In the genomic region with DNA sequence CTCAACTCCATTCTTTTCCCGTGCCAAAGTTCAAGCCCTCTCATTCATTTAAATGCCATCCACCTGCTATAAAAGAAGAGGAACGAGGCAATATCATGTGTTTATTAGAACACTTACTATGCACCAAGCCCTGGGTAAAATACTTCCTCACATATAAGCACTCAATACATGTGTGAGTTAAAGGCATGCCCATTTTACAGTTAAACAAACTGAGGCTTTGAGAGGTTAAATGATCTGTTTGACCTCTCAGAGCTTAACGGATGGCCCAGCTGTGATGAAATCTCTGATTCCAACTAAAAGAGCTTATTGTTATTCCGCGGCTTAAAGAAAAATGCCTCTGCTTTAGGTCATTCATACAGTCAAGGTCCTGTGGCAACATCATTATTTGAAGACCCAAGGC, we compare ENCODE assay signal across 27 cellular contexts.
"Had no signal": no experiment of that assay in that cellular context is flagged by ENCODE, and none has a peak within 500 bp of the region (broad histone marks: within the 10 kb centered on the region; RNA-seq: fewer than 3 reads in every experiment).

No MANE protein-coding gene starts in this region.

- H3K4me1 ChIP-seq: adrenal gland had no signal

- ATAC-seq: activated CD4-positive, alpha-beta T cell treated with anti-CD3 and anti-CD28 coated beads for 36 hours; activated CD4-positive, CD25-positive, alpha-beta regulatory T cell treated with anti-CD3 and anti-CD28 coated beads, Interleukin-2, amount 50 U/mL, for 24 hours; activated CD8-positive, alpha-beta T cell treated with anti-CD3 and anti-CD28 coated beads, Interleukin-2, amount 10 ng/mL, durations not matched to agents 7 days and 5 days; activated naive CD4-positive, alpha-beta T cell treated with anti-CD3 and anti-CD28 coated beads, Interleukin-2, amount 50 U/mL, for 72 hours; Panc1 had no signal

- H3K27ac ChIP-seq: adrenal gland had no signal

- H3K4me2 ChIP-seq: SK-N-SH had no signal

- H3K4me3 Mint-ChIP-seq: activated CD4-positive, alpha-beta T cell treated with anti-CD3 and anti-CD28 coated beads for 36 hours; activated CD4-positive, alpha-beta T cell treated with anti-CD3 and anti-CD28 coated beads, Interleukin-2, amount 10 ng/mL, durations not matched to agents 7 days and 5 days; activated CD8-positive, alpha-beta T cell treated with anti-CD3 and anti-CD28 coated beads, Interleukin-2, amount 10 ng/mL, durations not matched to agents 7 days and 5 days; activated naive CD4-positive, alpha-beta T cell treated with anti-CD3 and anti-CD28 coated beads for 36 hours; activated T-cell treated with anti-CD3 and anti-CD28 coated beads, Interleukin-2, amount 50 U/mL, for 24 hours; brain; T-helper 1 cell treated with Interleukin-12 subunit alpha and Interleukin-12 subunit beta and Interleukin-4 antibody, amounts not matched to agents 30 μg/mL and 1 μg/mL, for 36 hours; T-helper 2 cell treated with Interferon-gamma antibody and Interleukin-4, amounts not matched to agents 5 μg/mL and 100 μg/mL, for 36 hours had no signal

- H3K4me1 Mint-ChIP-seq: activated CD4-positive, alpha-beta T cell treated with anti-CD3 and anti-CD28 coated beads for 36 hours; activated CD4-positive, alpha-beta T cell treated with anti-CD3 and anti-CD28 coated beads, Interleukin-2, amount 10 ng/mL, durations not matched to agents 7 days and 5 days had no signal

- H3K27me3 ChIP-seq: MG63, SJCRH30 had no signal

- H3K27ac Mint-ChIP-seq: activated CD4-positive, alpha-beta T cell treated with anti-CD3 and anti-CD28 coated beads for 36 hours; activated CD4-positive, alpha-beta T cell treated with anti-CD3 and anti-CD28 coated beads, Interleukin-2, amount 10 ng/mL, durations not matched to agents 7 days and 5 days; activated CD8-positive, alpha-beta T cell treated with anti-CD3 and anti-CD28 coated beads, Interleukin-2, amount 10 ng/mL, durations not matched to agents 7 days and 5 days; activated naive CD4-positive, alpha-beta T cell treated with anti-CD3 and anti-CD28 coated beads for 36 hours; activated naive CD4-positive, alpha-beta T cell treated with anti-CD3 and anti-CD28 coated beads, Interleukin-2, amount 50 U/mL, for 72 hours; activated T-cell treated with anti-CD3 and anti-CD28 coated beads, Interleukin-2, amount 50 U/mL, for 24 hours; T-helper 1 cell treated with Interleukin-12 subunit alpha and Interleukin-12 subunit beta and Interleukin-4 antibody, amounts not matched to agents 30 μg/mL and 1 μg/mL, for 36 hours; T-helper 2 cell treated with Interferon-gamma antibody and Interleukin-4, amounts not matched to agents 5 μg/mL and 100 μg/mL, for 36 hours had no signal

- H3K4me3 ChIP-seq: adrenal gland, MG63, SJCRH30 had no signal

- H3K9ac ChIP-seq: SK-N-SH had no signal

- H3K36me3 ChIP-seq: adrenal gland, MG63, SJCRH30 had no signal

- H3K9me3 Mint-ChIP-seq: activated CD4-positive, alpha-beta T cell treated with anti-CD3 and anti-CD28 coated beads, Interleukin-2, amount 10 ng/mL, durations not matched to agents 7 days and 5 days; activated naive CD4-positive, alpha-beta T cell treated with anti-CD3 and anti-CD28 coated beads for 36 hours; activated naive CD4-positive, alpha-beta T cell treated with anti-CD3 and anti-CD28 coated beads, Interleukin-2, amount 50 U/mL, for 72 hours; activated T-cell treated with anti-CD3 and anti-CD28 coated beads, Interleukin-2, amount 50 U/mL, for 24 hours; brain; T-helper 1 cell treated with Interleukin-12 subunit alpha and Interleukin-12 subunit beta and Interleukin-4 antibody, amounts not matched to agents 30 μg/mL and 1 μg/mL, for 36 hours; T-helper 2 cell treated with Interferon-gamma antibody and Interleukin-4, amounts not matched to agents 5 μg/mL and 100 μg/mL, for 36 hours had no signal

- H3K9me3 ChIP-seq: adrenal gland, MG63, SJCRH30, SK-N-SH had no signal

- H3K36me3 Mint-ChIP-seq: activated naive CD4-positive, alpha-beta T cell treated with anti-CD3 and anti-CD28 coated beads, Interleukin-2, amount 50 U/mL, for 72 hours had no signal

- H3K27me3 Mint-ChIP-seq: activated CD4-positive, alpha-beta T cell treated with anti-CD3 and anti-CD28 coated beads for 36 hours; activated CD4-positive, alpha-beta T cell treated with anti-CD3 and anti-CD28 coated beads, Interleukin-2, amount 10 ng/mL, durations not matched to agents 7 days and 5 days; brain had no signal

- FAIRE-seq: TTC549 had no signal

- DNase-seq: activated CD4-positive, alpha-beta T cell treated with anti-CD3 and anti-CD28 coated beads for 36 hours; activated CD4-positive, alpha-beta T cell treated with anti-CD3 and anti-CD28 coated beads, Interleukin-2, amount 10 ng/mL, durations not matched to agents 7 days and 5 days; activated CD4-positive, alpha-beta T cell treated with anti-CD3 and anti-CD28 coated beads, Interleukin-2, amount 50 U/mL, for 48 hours; activated CD8-positive, alpha-beta T cell treated with anti-CD3 and anti-CD28 coated beads, Interleukin-2, amount 10 ng/mL, durations not matched to agents 7 days and 5 days; activated gamma-delta T cell treated with Interleukin-2 at 50 U/mL for 16 hours; activated naive CD4-positive, alpha-beta T cell treated with anti-CD3 and anti-CD28 coated beads for 36 hours; activated T-cell treated with anti-CD3 and anti-CD28 coated beads, Interleukin-2, amount 50 U/mL, for 24 hours; adrenal gland; central memory CD4-positive, alpha-beta T cell; Kasumi-1; MG63; NCI-H1048; NCI-H1436; NCI-H1694 treated with DMSO at 0.1 percent for 48 hours; NCI-H2029; NCI-H345; NCI-H524 treated with DMSO at 0.1 percent for 48 hours; SHP77; SK-N-SH had no signal
